23 cellular contexts compared by ENCODE assay signal in the genomic region with DNA sequence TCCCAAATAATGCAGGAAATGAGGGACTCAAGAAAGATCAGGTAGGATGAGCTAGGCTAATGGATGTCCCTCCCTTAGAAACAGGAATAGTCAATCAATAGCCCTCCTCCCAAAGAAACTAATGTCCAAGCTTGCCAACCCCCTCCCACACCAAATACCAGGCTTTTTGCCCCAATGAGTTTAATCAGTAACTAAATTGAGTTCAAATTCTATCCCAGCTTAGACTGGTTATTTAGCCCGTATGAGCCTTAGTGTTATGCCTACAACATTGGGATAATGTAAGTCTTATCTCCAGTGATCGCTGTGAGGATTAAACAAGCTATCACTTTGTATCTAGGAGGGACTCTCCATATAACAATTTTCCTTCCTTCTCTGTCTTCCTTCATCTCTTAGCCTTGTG.
"Had no signal": no experiment of that assay in that cellular context is flagged by ENCODE, and none has a peak within 500 bp of the region (broad histone marks: within the 10 kb centered on the region; RNA-seq: fewer than 3 reads in every experiment).

No MANE protein-coding gene starts in this region.

- H2AFZ ChIP-seq: hepatocyte had no signal

- H3K79me2 ChIP-seq: hepatocyte had no signal

- ATAC-seq: foreskin keratinocyte; gastroesophageal sphincter; heart left ventricle; left colon; left lung; left ventricle myocardium superior; naive thymus-derived CD4-positive, alpha-beta T cell had no signal

- H3K4me1 ChIP-seq: colonic mucosa, esophagus muscularis mucosa, foreskin keratinocyte, gastroesophageal sphincter, left lung had no signal

- DNase-seq: colonic mucosa; cortex of kidney; effector memory CD4-positive, alpha-beta T cell; foreskin keratinocyte; heart left ventricle; hypothalamus; immature natural killer cell; islet precursor cell; kidney; kidney glomerular epithelial cell; left colon; left lung; left ventricle myocardium superior; mammary epithelial cell; mesendoderm; midbrain; naive thymus-derived CD4-positive, alpha-beta T cell had no signal

- H3K36me3 ChIP-seq: colonic mucosa, esophagus muscularis mucosa, gastroesophageal sphincter, heart left ventricle, left lung had no signal

- FAIRE-seq: endothelial cell of umbilical vein, frontal cortex, kidney had no signal

- H3K9me3 ChIP-seq: colonic mucosa, esophagus muscularis mucosa, gastroesophageal sphincter, heart left ventricle, left lung had no signal

- H3K27ac ChIP-seq: colonic mucosa, esophagus muscularis mucosa, foreskin keratinocyte, gastroesophageal sphincter, heart left ventricle, hepatocyte, left lung had no signal

- H3K4me3 ChIP-seq: colonic mucosa, esophagus muscularis mucosa, gastroesophageal sphincter, heart left ventricle, hepatocyte, left lung, lung had no signal

- H3K27me3 ChIP-seq: colonic mucosa, foreskin keratinocyte, gastroesophageal sphincter, heart left ventricle, hepatocyte, left lung had no signal

- H3K4me2 ChIP-seq: hepatocyte had no signal
